In genomic region chr1:223243441-223244050, GRCh38 we compare ENCODE assay signal across 1 cellular context.
TF ChIP-seq lines count a peak whose summit lies in the region.

No MANE protein-coding gene starts in this region.

TF ChIP-seq in K562, 482 proteins besides CTCF, POLR2A, EP300 and RAD21 (continued from another document):
- peak; percentile 65 for TF ChIP-seq MGA (IDR thresholded peaks at IDR 0.05)
- peak; percentile 55 for TF ChIP-seq ARID1B (IDR thresholded peaks at IDR 0.05)
- TF ChIP-seq ZNF431 (CRISPR knock-in tag; IDR thresholded peaks at IDR 0.05): no peak
